In genomic region chr13:74144269-74144668, GRCh38 we compare ENCODE assay signal across 2 cellular contexts.
TF ChIP-seq lines count a peak whose summit lies in the region.

No MANE protein-coding gene starts in this region.

TF ChIP-seq in IMR-90, 13 proteins besides CTCF, POLR2A, EP300 and RAD21:
- TF ChIP-seq RCOR1 (IDR thresholded peaks at IDR 0.05; ENCODE audit: insufficient replicate concordance, low read length) (no peak), MAZ (IDR thresholded peaks at IDR 0.05; ENCODE audit: borderline replicate concordance, low read depth, low read length) (no peak), NFE2L2 (IDR thresholded peaks at IDR 0.05; ENCODE audit: low read depth, low read length) (peak; percentile 95), MAFK (IDR thresholded peaks at IDR 0.05; ENCODE audit: low read depth, low read length) (peak; percentile 86), CEBPB (IDR thresholded peaks at IDR 0.05; ENCODE audit: low read depth, low read length) (no peak)

TF ChIP-seq in SK-N-SH, 30 proteins besides CTCF, POLR2A, EP300 and RAD21:
- TF ChIP-seq MEF2A (IDR thresholded peaks at IDR 0.05; ENCODE audit: borderline replicate concordance, low read depth) (no peak), GABPA (IDR thresholded peaks at IDR 0.05; ENCODE audit: low read depth) (no peak), FOXM1 (IDR thresholded peaks at IDR 0.05; ENCODE audit: low read depth) (no peak)
